22 cellular contexts compared by ENCODE assay signal in the genomic region with DNA sequence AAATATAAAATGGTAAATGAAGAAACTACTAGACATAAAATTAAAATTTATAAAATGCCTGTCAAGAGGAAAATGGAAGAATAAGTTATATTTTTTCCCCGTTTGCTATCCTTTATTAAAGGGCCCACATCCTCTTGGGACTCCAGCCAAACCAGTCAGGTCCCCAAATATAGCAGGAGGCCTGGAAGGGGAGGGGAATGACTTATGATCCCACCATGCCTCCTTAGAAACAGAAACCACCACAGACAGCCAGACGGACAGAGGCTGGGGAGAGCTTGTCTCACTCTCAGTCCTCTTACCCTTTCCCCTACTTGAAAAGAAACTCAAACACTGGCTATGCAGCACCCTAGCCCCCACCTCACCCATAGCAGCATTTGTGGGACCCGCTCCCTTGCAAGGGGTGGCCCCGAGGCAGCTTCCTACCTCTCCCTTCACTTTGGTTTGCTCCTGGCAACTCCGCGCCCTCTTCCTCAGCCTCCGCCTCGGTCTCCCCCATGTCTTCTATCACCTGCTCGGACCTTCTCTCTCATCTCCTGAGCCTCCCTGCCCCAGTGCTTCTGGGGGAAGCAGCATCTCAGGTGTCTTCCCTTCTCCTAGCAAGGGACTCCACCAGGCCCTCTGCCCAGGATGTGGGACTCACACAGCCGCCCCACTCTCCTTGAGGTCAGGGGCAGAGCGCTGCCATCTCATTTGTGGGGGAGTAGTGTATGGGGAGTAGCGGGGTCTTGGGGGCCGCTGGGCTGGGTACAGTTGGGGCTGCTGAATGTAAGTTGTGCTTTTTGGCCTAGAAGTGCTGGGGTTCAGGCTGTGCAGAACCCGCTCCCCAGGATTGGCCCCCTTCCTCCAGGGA. TPM values are rescaled to one million over a fixed set of nuclear protein-coding genes. Genes with fewer than 3 reads are reported as not detected.
DNase-seq lines count a peak whose midpoint lies in the region; ATAC-seq and TF ChIP-seq lines count a peak whose summit lies in the region.
"Had no signal": no experiment of that assay in that cellular context is flagged by ENCODE, and none has a peak within 500 bp of the region (broad histone marks: within the 10 kb centered on the region; RNA-seq: fewer than 3 reads in every experiment).

No MANE protein-coding gene starts in this region.

- intact Hi-C loops in gastrocnemius medialis (cut with DNase I; ENCODE audit: low total_unique reads), result no loop called here
- intact Hi-C loops in activated T-helper 2 cell treated with anti-CD3 and anti-CD28 coated beads, Interferon-gamma antibody, Interleukin-2, Interleukin-4, amounts not matched to agents 10 μg/mL and 5 μg/mL and 100 μg/mL, durations not matched to agents 14 hours and 24 hours and 36 hours (cut with micrococcal nuclease), result no loop called here

- no peak overlapping the region for H3K27ac Mint-ChIP-seq in stimulated activated effector memory CD8-positive, alpha-beta T cell treated with anti-CD3 and anti-CD28 coated beads, Interleukin-12 subunit alpha, Interleukin-12 subunit beta, amount 100 ng/mL, for 72 hours
- H3K27ac Mint-ChIP-seq in activated T-helper 2 cell treated with anti-CD3 and anti-CD28 coated beads, Interferon-gamma antibody, Interleukin-2, Interleukin-4, amounts not matched to agents 10 μg/mL and 5 μg/mL and 100 μg/mL, durations not matched to agents 14 hours and 24 hours and 36 hours, result no peak overlapping the region
- H3K27ac Mint-ChIP-seq: CD4-positive, alpha-beta T cell had no signal

- H3K4me1 ChIP-seq in lung (ENCODE audit: control insufficient read depth in 2 of 2, insufficient read depth in 2 of 2, low read length in 2 of 2), result no peaks in the 10 kb centered on the region
- H3K4me1 ChIP-seq in gastrocnemius medialis, result no peaks in the 10 kb centered on the region
- H3K4me1 ChIP-seq: BE2C, HAP-1 had no signal

- H3K36me3 ChIP-seq in lung (ENCODE audit: control insufficient read depth in 2 of 2, insufficient read depth in 2 of 2, low read length in 2 of 2) (no peaks in the 10 kb centered on the region), gastrocnemius medialis (no peaks in the 10 kb centered on the region), brain microvascular endothelial cell (replicated peaks) (no peaks in the 10 kb centered on the region)
- H3K36me3 ChIP-seq: BE2C, HAP-1 had no signal

- H3K27me3 Mint-ChIP-seq in activated T-helper 2 cell treated with anti-CD3 and anti-CD28 coated beads, Interferon-gamma antibody, Interleukin-2, Interleukin-4, amounts not matched to agents 10 μg/mL and 5 μg/mL and 100 μg/mL, durations not matched to agents 14 hours and 24 hours and 36 hours (ENCODE audit: low read depth), result peaks cover 21% of the 10 kb centered on the region
- H3K27me3 Mint-ChIP-seq: CD4-positive, alpha-beta T cell had no signal

- H3K27me3 ChIP-seq in lung (ENCODE audit: control insufficient read depth, insufficient read depth) (no peaks in the 10 kb centered on the region), gastrocnemius medialis (no peaks in the 10 kb centered on the region), brain microvascular endothelial cell (replicated peaks) (no peaks in the 10 kb centered on the region)
- H3K27me3 ChIP-seq: BE2C had no signal

- DNase-seq in HT1080 (ENCODE audit: low read depth) (peak; percentile 22), MV-4-11 (lab: John Stamatoyannopoulos, UW) (peak; percentile 23), lung (ENCODE audit: low spot score) (peak; percentile 25), gastrocnemius medialis (no peak), brain microvascular endothelial cell (no peak)
- no peak for DNase-seq in stimulated activated effector memory CD8-positive, alpha-beta T cell treated with anti-CD3 and anti-CD28 coated beads, Interleukin-12 subunit alpha, Interleukin-12 subunit beta, amount 100 ng/mL, for 72 hours (ENCODE audit: low spot score in 2 of 2)
- DNase-seq in activated T-helper 2 cell treated with anti-CD3 and anti-CD28 coated beads, Interferon-gamma antibody, Interleukin-2, Interleukin-4, amounts not matched to agents 10 μg/mL and 5 μg/mL and 100 μg/mL, durations not matched to agents 14 hours and 24 hours and 36 hours (ENCODE audit: low spot score), result no peak
- DNase-seq: BE2C; CD4-positive, alpha-beta T cell; DMS153; GF-D8; GM23248; NCI-H1048; NCI-H1436; NCI-H1930; NCI-H345; NCI-H524 treated with DMSO at 0.1 percent for 48 hours had no signal

- H3K9me3 ChIP-seq in lung (ENCODE audit: control insufficient read depth in 2 of 2, insufficient read depth in 1 of 2, low read length in 1 of 2) (no peaks in the 10 kb centered on the region), gastrocnemius medialis (no peaks in the 10 kb centered on the region)
- H3K9me3 ChIP-seq: BE2C, HAP-1 had no signal

- ATAC-seq in lung (ENCODE audit: insufficient read depth, low FRiP score), result no peak
- ATAC-seq in stimulated activated effector memory CD8-positive, alpha-beta T cell treated with anti-CD3 and anti-CD28 coated beads, Interleukin-12 subunit alpha, Interleukin-12 subunit beta, amount 100 ng/mL, for 72 hours, result peak; percentile 17
- ATAC-seq in gastrocnemius medialis, result no peak

- H3K4me1 Mint-ChIP-seq in stimulated activated effector memory CD8-positive, alpha-beta T cell treated with anti-CD3 and anti-CD28 coated beads, Interleukin-12 subunit alpha, Interleukin-12 subunit beta, amount 100 ng/mL, for 72 hours, result no peaks in the 10 kb centered on the region
- no peaks in the 10 kb centered on the region for H3K4me1 Mint-ChIP-seq in activated T-helper 2 cell treated with anti-CD3 and anti-CD28 coated beads, Interferon-gamma antibody, Interleukin-2, Interleukin-4, amounts not matched to agents 10 μg/mL and 5 μg/mL and 100 μg/mL, durations not matched to agents 14 hours and 24 hours and 36 hours (ENCODE audit: low read depth)

- WGBS in lung, 2 donors, result 63 to 74% methylated on average over 14 of the region's 14 CpGs

- no peak for TF ChIP-seq POLR2A in gastrocnemius medialis (IDR thresholded peaks at IDR 0.05)

- H3K4me3 ChIP-seq in lung (no peak overlapping the region), gastrocnemius medialis (no peak overlapping the region), brain microvascular endothelial cell (ENCODE audit: low read depth, low read length) (no peak overlapping the region)
- H3K4me3 ChIP-seq: GM23248, HAP-1 had no signal

- no peaks in the 10 kb centered on the region for H3K36me3 Mint-ChIP-seq in stimulated activated effector memory CD8-positive, alpha-beta T cell treated with anti-CD3 and anti-CD28 coated beads, Interleukin-12 subunit alpha, Interleukin-12 subunit beta, amount 100 ng/mL, for 72 hours
- H3K36me3 Mint-ChIP-seq in activated T-helper 2 cell treated with anti-CD3 and anti-CD28 coated beads, Interferon-gamma antibody, Interleukin-2, Interleukin-4, amounts not matched to agents 10 μg/mL and 5 μg/mL and 100 μg/mL, durations not matched to agents 14 hours and 24 hours and 36 hours (ENCODE audit: low read depth), result no peaks in the 10 kb centered on the region

- in situ Hi-C loops in gastrocnemius medialis (cut with MboI; ENCODE audit: low sequenced_read_pairs in 4 of 4), result loop anchor here in 1 of 4 donors (25.0 kb wide), 1 partner anchor 106 kb away; no protein-coding TSS in a partner anchor
- in situ Hi-C loops in brain microvascular endothelial cell (cut with HindIII; ENCODE audit: low pct_ligation_motif_present, low sequenced_read_pairs), result no loop called here

- TF ChIP-seq CTCF in lung (IDR thresholded peaks at IDR 0.05; ENCODE audit: control extremely low read depth, extremely low read depth), result no peak
- no peak for TF ChIP-seq CTCF in gastrocnemius medialis (IDR thresholded peaks at IDR 0.05 in 4 of 5, conservative IDR thresholded peaks at IDR 0.05 in 1 of 5)
- no peak for TF ChIP-seq CTCF in brain microvascular endothelial cell (IDR thresholded peaks at IDR 0.05; ENCODE audit: low read depth, low read length, missing control alignments)

- no peak overlapping the region for H3K4me3 Mint-ChIP-seq in stimulated activated effector memory CD8-positive, alpha-beta T cell treated with anti-CD3 and anti-CD28 coated beads, Interleukin-12 subunit alpha, Interleukin-12 subunit beta, amount 100 ng/mL, for 72 hours
- H3K4me3 Mint-ChIP-seq in activated T-helper 2 cell treated with anti-CD3 and anti-CD28 coated beads, Interferon-gamma antibody, Interleukin-2, Interleukin-4, amounts not matched to agents 10 μg/mL and 5 μg/mL and 100 μg/mL, durations not matched to agents 14 hours and 24 hours and 36 hours (ENCODE audit: low read depth), result no peak overlapping the region
- H3K4me3 Mint-ChIP-seq: CD4-positive, alpha-beta T cell had no signal

- H3K27ac ChIP-seq in lung (ENCODE audit: low read depth in 1 of 2, low read length in 1 of 2) (no peak overlapping the region), gastrocnemius medialis (no peak overlapping the region), brain microvascular endothelial cell (no peak overlapping the region)
- H3K27ac ChIP-seq: GM23248 had no signal

- H3K9me3 Mint-ChIP-seq in stimulated activated effector memory CD8-positive, alpha-beta T cell treated with anti-CD3 and anti-CD28 coated beads, Interleukin-12 subunit alpha, Interleukin-12 subunit beta, amount 100 ng/mL, for 72 hours, result no peaks in the 10 kb centered on the region
- H3K9me3 Mint-ChIP-seq in activated T-helper 2 cell treated with anti-CD3 and anti-CD28 coated beads, Interferon-gamma antibody, Interleukin-2, Interleukin-4, amounts not matched to agents 10 μg/mL and 5 μg/mL and 100 μg/mL, durations not matched to agents 14 hours and 24 hours and 36 hours, result no peaks in the 10 kb centered on the region
- H3K9me3 Mint-ChIP-seq: CD4-positive, alpha-beta T cell had no signal

RNA-seq across cellular contexts. Expression of gene ANKRD62, which starts 37.4 kb away (rescaled TPM):
- 0.03 and 0.10 TPM in 2 replicates for total RNA-seq in HT1080 (2014; rRNA removed; shearing (Covaris generic))
- not detected in 2 replicates for polyA plus RNA-seq in HT1080 (2015; cell fraction: cytosol; rRNA removed)
- not detected in 2 replicates for polyA plus RNA-seq in HT1080 (2015; cell fraction: nucleus; rRNA removed)
- under 1 TPM; 0.06 to 0.09 TPM for total RNA-seq in lung
- polyA plus RNA-seq in lung, result under 1 TPM in 1 of 2 donors, not detected in 1; 0.12 TPM
- total RNA-seq in gastrocnemius medialis, result not detected
- not detected in 2 replicates for total RNA-seq in activated T-helper 2 cell treated with anti-CD3 and anti-CD28 coated beads, Interferon-gamma antibody, Interleukin-2, Interleukin-4, amounts not matched to agents 10 μg/mL and 5 μg/mL and 100 μg/mL, durations not matched to agents 14 hours and 24 hours and 36 hours
- total RNA-seq: CD4-positive, alpha-beta T cell; Daoy; GM23248; MCF 10A; RPMI7951 had no signal
- polyA plus RNA-seq: AG04450, GM23248 had no signal

Comparison
In these comparisons a context has a peak if more than half of its experiments do, and no peak if none do; other contexts are left out.
1. DNase-seq: peak in HT1080 (single experiment), MV-4-11 (single experiment) and lung (single experiment); none in stimulated activated effector memory CD8-positive, alpha-beta T cell treated with anti-CD3 and anti-CD28 coated beads, Interleukin-12 subunit alpha, Interleukin-12 subunit beta, amount 100 ng/mL, for 72 hours (0 of 2), gastrocnemius medialis (0 of 2), activated T-helper 2 cell treated with anti-CD3 and anti-CD28 coated beads, Interferon-gamma antibody, Interleukin-2, Interleukin-4, amounts not matched to agents 10 μg/mL and 5 μg/mL and 100 μg/mL, durations not matched to agents 14 hours and 24 hours and 36 hours (single experiment) and brain microvascular endothelial cell (single experiment).